19 cellular contexts compared by ENCODE assay signal in genomic region chr14:56271988-56272387, GRCh38.
DNase-seq lines count a peak whose midpoint lies in the region; ATAC-seq, FAIRE-seq and TF ChIP-seq lines count a peak whose summit lies in the region.
"Had no signal": no experiment of that assay in that cellular context is flagged by ENCODE, and none has a peak within 500 bp of the region (broad histone marks: within the 10 kb centered on the region; RNA-seq: fewer than 3 reads in every experiment).

No MANE protein-coding gene starts in this region.

- ATAC-seq in HG03520 (IDR thresholded peaks at IDR 0.05; ENCODE audit: unreplicated experiment), result no peak
- no peak for ATAC-seq in stimulated activated naive B cell treated with anti-CD40 and anti-IgM and Interleukin-4, amounts not matched to agents 10 μg/mL and 1 μg/mL and 100 μg/mL, for 72 hours (replicated peaks)
- ATAC-seq: activated naive CD4-positive, alpha-beta T cell treated with anti-CD3 and anti-CD28 coated beads, Interleukin-2, amount 50 U/mL, for 72 hours; K562; left colon had no signal

- H3K4me3 Mint-ChIP-seq in stimulated activated naive B cell treated with anti-CD40 and anti-IgM and Interleukin-4, amounts not matched to agents 10 μg/mL and 1 μg/mL and 100 μg/mL, for 72 hours, result no peak overlapping the region
- H3K4me3 Mint-ChIP-seq: CD4-positive, alpha-beta T cell; nephron; stimulated activated naive CD8-positive, alpha-beta T cell treated with anti-CD3 and anti-CD28 coated beads, Interleukin-15, Interleukin-2, amounts not matched to agents 100 ng/mL and 50 ng/mL, for 24 hours had no signal

- no peaks in the 10 kb centered on the region for H3K27me3 Mint-ChIP-seq in stimulated activated naive B cell treated with anti-CD40 and anti-IgM and Interleukin-4, amounts not matched to agents 10 μg/mL and 1 μg/mL and 100 μg/mL, for 72 hours
- H3K27me3 Mint-ChIP-seq: CD4-positive, alpha-beta T cell; stimulated activated naive CD8-positive, alpha-beta T cell treated with anti-CD3 and anti-CD28 coated beads, Interleukin-15, Interleukin-2, amounts not matched to agents 100 ng/mL and 50 ng/mL, for 24 hours had no signal

- no peaks in the 10 kb centered on the region for H3K4me1 Mint-ChIP-seq in stimulated activated naive B cell treated with anti-CD40 and anti-IgM and Interleukin-4, amounts not matched to agents 10 μg/mL and 1 μg/mL and 100 μg/mL, for 72 hours
- H3K4me1 Mint-ChIP-seq: nephron had no signal

- no peaks in the 10 kb centered on the region for H3K9me1 ChIP-seq in endothelial cell of umbilical vein (replicated peaks; ENCODE audit: control insufficient read depth, extremely low read depth, insufficient read depth, low read length)

- peak overlapping the region; percentile 18 for H2AFZ ChIP-seq in endothelial cell of umbilical vein (ENCODE audit: low read depth, low read length)

- no peak for TF ChIP-seq POLR2A in endothelial cell of umbilical vein (IDR thresholded peaks at IDR 0.05; ENCODE audit: low read depth, low read length)

- H3K36me3 Mint-ChIP-seq in stimulated activated naive B cell treated with anti-CD40 and anti-IgM and Interleukin-4, amounts not matched to agents 10 μg/mL and 1 μg/mL and 100 μg/mL, for 72 hours, result peaks cover 0 to 2% of the 10 kb centered on the region in 2 donors
- H3K36me3 Mint-ChIP-seq: activated naive CD4-positive, alpha-beta T cell treated with anti-CD3 and anti-CD28 coated beads, Interleukin-2, amount 50 U/mL, for 72 hours had no signal

- no peak overlapping the region for H3K4me3 ChIP-seq in endothelial cell of umbilical vein (replicated peaks in 1 of 3; ENCODE audit: insufficient read depth in 1 of 3, low read depth in 1 of 3, low read length in 3 of 3)
- H3K4me3 ChIP-seq: dorsolateral prefrontal cortex, K562, SK-N-MC had no signal

- no TSS peak for BruUV-seq in endothelial cell of umbilical vein (replicated peaks; lab: Mats Ljungman, UMichigan)

- H3K27ac ChIP-seq in endothelial cell of umbilical vein (ENCODE audit: insufficient read depth, low read depth, low read length), result peak overlapping the region; percentile 100
- H3K27ac ChIP-seq: dorsolateral prefrontal cortex, SK-N-MC, WERI-Rb-1 had no signal

- H3K36me3 ChIP-seq in endothelial cell of umbilical vein (ENCODE audit: control insufficient read depth in 2 of 2, extremely low read depth in 1 of 2, insufficient read depth in 2 of 2, low read length in 2 of 2), result no peaks in the 10 kb centered on the region
- H3K36me3 ChIP-seq: WERI-Rb-1 had no signal

- POLR2A ChIA-PET in endothelial cell of umbilical vein (lab: Charles Lee), result no interaction called here

- no peaks in the 10 kb centered on the region for H3K9me3 ChIP-seq in endothelial cell of umbilical vein (replicated peaks; ENCODE audit: control insufficient read depth, insufficient read depth, low read length)

- no peaks in the 10 kb centered on the region for H3K27me3 ChIP-seq in endothelial cell of umbilical vein (ENCODE audit: control insufficient read depth in 2 of 2, insufficient read depth in 2 of 2, low read length in 2 of 2)
- H3K27me3 ChIP-seq: dorsolateral prefrontal cortex had no signal

- dilution Hi-C loops in endothelial cell of umbilical vein (cut with MboI; ENCODE audit: extremely low pct_ligation_motif_present, low sequenced_read_pairs), result no loop called here

- peaks cover 34% of the 10 kb centered on the region for H3K4me1 ChIP-seq in endothelial cell of umbilical vein (ENCODE audit: control insufficient read depth, extremely low read depth, insufficient read depth, low read length)

- peak overlapping the region; percentile 81 for H3K9ac ChIP-seq in endothelial cell of umbilical vein (replicated peaks; ENCODE audit: extremely low read depth, insufficient read depth, low read length)

- peak overlapping the region; percentile 38 for H3K4me2 ChIP-seq in endothelial cell of umbilical vein (ENCODE audit: insufficient read depth, low read length)

- DNase-seq in EH (ENCODE audit: low read depth) (peak; percentile 90), NCI-H748 treated with DMSO at 0.1 percent for 48 hours (lab: John Stamatoyannopoulos, UW) (peak; percentile 18), endothelial cell of umbilical vein (ENCODE audit: low read depth, low spot score) (peak; percentile 94), pons (ENCODE audit: low spot score) (peak; percentile 44), NCI-H524 treated with DMSO at 0.1 percent for 48 hours (lab: John Stamatoyannopoulos, UW) (no peak), NCI-H1048 (lab: John Stamatoyannopoulos, UW) (no peak)
- DNase-seq in stimulated activated naive B cell treated with anti-CD40 and anti-IgM and Interleukin-4, amounts not matched to agents 10 μg/mL and 1 μg/mL and 100 μg/mL, for 72 hours, result no peak
- DNase-seq: CD4-positive, alpha-beta T cell; dorsolateral prefrontal cortex; head of caudate nucleus; left colon; NCI-H1694; WERI-Rb-1 had no signal

- no peak overlapping the region for H3K27ac Mint-ChIP-seq in stimulated activated naive B cell treated with anti-CD40 and anti-IgM and Interleukin-4, amounts not matched to agents 10 μg/mL and 1 μg/mL and 100 μg/mL, for 72 hours
- H3K27ac Mint-ChIP-seq: activated naive CD4-positive, alpha-beta T cell treated with anti-CD3 and anti-CD28 coated beads, Interleukin-2, amount 50 U/mL, for 72 hours; CD4-positive, alpha-beta T cell; nephron; stimulated activated naive CD8-positive, alpha-beta T cell treated with anti-CD3 and anti-CD28 coated beads, Interleukin-15, Interleukin-2, amounts not matched to agents 100 ng/mL and 50 ng/mL, for 24 hours had no signal

- CTCF ChIA-PET in endothelial cell of umbilical vein (lab: Charles Lee), result interaction anchor here (4.3 kb wide), 1 partner anchor 68 kb away, joined by 20 read pairs; no protein-coding TSS in a partner anchor

- peak; percentile 66 for FAIRE-seq in endothelial cell of umbilical vein (lab: Jason Lieb, UNC)
- FAIRE-seq: K562 had no signal

- H3K9me3 Mint-ChIP-seq in stimulated activated naive B cell treated with anti-CD40 and anti-IgM and Interleukin-4, amounts not matched to agents 10 μg/mL and 1 μg/mL and 100 μg/mL, for 72 hours, result no peaks in the 10 kb centered on the region
- H3K9me3 Mint-ChIP-seq: activated naive CD4-positive, alpha-beta T cell treated with anti-CD3 and anti-CD28 coated beads, Interleukin-2, amount 50 U/mL, for 72 hours; CD4-positive, alpha-beta T cell; nephron; stimulated activated naive CD8-positive, alpha-beta T cell treated with anti-CD3 and anti-CD28 coated beads, Interleukin-15, Interleukin-2, amounts not matched to agents 100 ng/mL and 50 ng/mL, for 24 hours had no signal

- TF ChIP-seq CTCF in endothelial cell of umbilical vein (IDR thresholded peaks at IDR 0.05; ENCODE audit: extremely low read depth in 1 of 2, insufficient read depth in 1 of 2, low read depth in 1 of 2, low read length in 2 of 2), result no peak

- no peaks in the 10 kb centered on the region for H4K20me1 ChIP-seq in endothelial cell of umbilical vein (replicated peaks; ENCODE audit: control insufficient read depth, extremely low read depth, insufficient read depth, low read length)

- H3K79me2 ChIP-seq in endothelial cell of umbilical vein (ENCODE audit: control insufficient read depth, insufficient read depth, low read length), result no peaks in the 10 kb centered on the region

- intact Hi-C loops in endothelial cell of umbilical vein (cut with micrococcal nuclease), result loop anchor here (1.0 to 2.0 kb wide), 6 partner anchors 61 to 1091 kb away; no protein-coding TSS in a partner anchor

TF ChIP-seq in endothelial cell of umbilical vein, 7 proteins besides CTCF, POLR2A, EP300 and RAD21:
- no peak for TF ChIP-seq MYC (IDR thresholded peaks at IDR 0.05; ENCODE audit: low read depth, low read length)
- TF ChIP-seq POLR2AphosphoS5 (IDR thresholded peaks at IDR 0.05; ENCODE audit: insufficient read depth, low read depth, low read length), result peak; percentile 37
- peak; percentile 86 for TF ChIP-seq JUN (IDR thresholded peaks at IDR 0.05; ENCODE audit: borderline replicate concordance, insufficient read depth, insufficient read length, low read depth)
- peak; percentile 79 for TF ChIP-seq FOS (IDR thresholded peaks at IDR 0.05; ENCODE audit: borderline replicate concordance, insufficient read depth, low read length)

Comparison
In these comparisons a context has a peak if more than half of its experiments do, and no peak if none do; other contexts are left out.
1. DNase-seq: peak in EH (single experiment), NCI-H748 treated with DMSO at 0.1 percent for 48 hours (single experiment), endothelial cell of umbilical vein (single experiment) and pons (single experiment); none in NCI-H524 treated with DMSO at 0.1 percent for 48 hours (single experiment), NCI-H1048 (single experiment) and stimulated activated naive B cell treated with anti-CD40 and anti-IgM and Interleukin-4, amounts not matched to agents 10 μg/mL and 1 μg/mL and 100 μg/mL, for 72 hours (single experiment).